Comparison of ENCODE assay signal across 1 cellular context in the genomic region with DNA sequence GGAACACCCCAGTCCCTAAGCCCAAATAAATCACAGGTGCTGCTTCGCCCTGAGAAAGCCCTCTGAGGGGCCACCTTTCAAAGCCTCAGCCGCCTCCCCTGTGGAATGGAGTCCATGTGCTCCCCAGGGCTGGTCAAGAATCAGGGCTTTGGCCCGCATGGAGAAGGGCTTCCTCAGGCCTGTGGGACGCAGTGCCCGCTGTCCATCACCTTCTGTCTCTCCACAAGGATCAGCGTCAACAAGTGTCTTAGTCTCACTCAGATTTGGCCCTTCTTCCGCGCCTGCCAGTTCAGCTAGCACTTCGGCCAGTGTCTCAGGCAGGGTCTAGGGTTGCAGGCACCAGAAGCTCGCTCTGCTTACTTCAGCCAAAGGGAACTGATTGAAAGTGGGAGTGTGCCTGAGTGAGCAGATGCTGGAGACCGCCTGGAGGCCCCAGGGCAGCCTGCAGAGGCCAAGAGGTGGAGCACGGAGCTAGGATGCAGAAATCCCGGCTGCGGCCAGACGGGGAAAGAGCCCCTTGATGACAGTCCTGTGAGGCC.
TF ChIP-seq lines count a peak whose summit lies in the region.

No MANE protein-coding gene starts in this region.

TF ChIP-seq in IMR-90, 13 proteins besides CTCF, POLR2A, EP300 and RAD21 (continued from another document):
- TF ChIP-seq ELK1 (IDR thresholded peaks at IDR 0.05; ENCODE audit: borderline replicate concordance, low read depth, low read length) = no peak
- TF ChIP-seq MXI1 (IDR thresholded peaks at IDR 0.05; ENCODE audit: borderline replicate concordance, low read depth, low read length) = no peak
- no peak for TF ChIP-seq CHD1 (IDR thresholded peaks at IDR 0.05; ENCODE audit: low read depth, low read length)
- TF ChIP-seq FOS (IDR thresholded peaks at IDR 0.05; ENCODE audit: low read depth, low read length) = no peak
- no peak for TF ChIP-seq SMC3 (IDR thresholded peaks at IDR 0.05; ENCODE audit: low read depth, low read length)
- TF ChIP-seq BHLHE40 (IDR thresholded peaks at IDR 0.05; ENCODE audit: low read depth, low read length) = no peak
- TF ChIP-seq MAFK (IDR thresholded peaks at IDR 0.05; ENCODE audit: low read depth, low read length) = no peak
- no peak for TF ChIP-seq USF2 (IDR thresholded peaks at IDR 0.05; ENCODE audit: low read depth, low read length)
- no peak for TF ChIP-seq NFE2L2 (IDR thresholded peaks at IDR 0.05; ENCODE audit: low read depth, low read length)
- TF ChIP-seq MAZ (IDR thresholded peaks at IDR 0.05; ENCODE audit: borderline replicate concordance, low read depth, low read length) = no peak
- no peak for TF ChIP-seq CEBPB (IDR thresholded peaks at IDR 0.05; ENCODE audit: low read depth, low read length)
